Comparison of ENCODE assay signal across 20 cellular contexts in the genomic region with DNA sequence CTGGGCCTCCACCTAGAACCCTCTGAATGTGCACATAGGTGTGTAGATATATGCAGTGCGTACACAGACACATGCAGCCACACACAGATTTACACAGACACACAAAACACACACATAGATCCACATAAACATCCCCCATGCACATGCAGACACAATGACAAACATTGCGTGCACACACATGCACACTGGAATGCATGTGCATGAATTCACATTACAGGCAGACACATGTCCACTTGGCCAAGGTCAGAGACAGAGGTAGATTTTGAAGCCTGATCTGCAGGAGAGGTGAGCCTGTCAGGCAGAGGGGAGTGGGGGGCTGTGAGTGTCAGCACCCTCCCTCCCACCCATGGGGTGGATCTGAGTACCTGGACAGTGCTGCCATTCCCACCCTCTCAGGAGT.
DNase-seq lines count a peak whose midpoint lies in the region; ATAC-seq, FAIRE-seq and TF ChIP-seq lines count a peak whose summit lies in the region.
"Had no signal": no experiment of that assay in that cellular context is flagged by ENCODE, and none has a peak within 500 bp of the region (broad histone marks: within the 10 kb centered on the region; RNA-seq: fewer than 3 reads in every experiment).

No MANE protein-coding gene starts in this region.

- no peak overlapping the region for H3K4me3 Mint-ChIP-seq in stimulated activated memory B cell treated with anti-CD40 and anti-IgM and Interleukin-4, amounts not matched to agents 10 μg/mL and 1 μg/mL and 100 μg/mL, for 72 hours
- no peak overlapping the region for H3K4me3 Mint-ChIP-seq in naive thymus-derived CD8-positive, alpha-beta T cell
- H3K4me3 Mint-ChIP-seq: B cell; CD8-positive, alpha-beta T cell; HFFc6 had no signal

- POLR2A ChIA-PET in naive thymus-derived CD8-positive, alpha-beta T cell (lab: Charles Lee) = no interaction called here

- no peak overlapping the region for H3K9ac ChIP-seq in keratinocyte (ENCODE audit: control insufficient read depth, extremely low read depth, insufficient read depth, low read length)
- H3K9ac ChIP-seq: BLaER1 had no signal

- no peak overlapping the region for H3K27ac Mint-ChIP-seq in stimulated activated memory B cell treated with anti-CD40 and anti-IgM and Interleukin-4, amounts not matched to agents 10 μg/mL and 1 μg/mL and 100 μg/mL, for 72 hours
- no peak overlapping the region for H3K27ac Mint-ChIP-seq in naive thymus-derived CD8-positive, alpha-beta T cell
- H3K27ac Mint-ChIP-seq: B cell; CD4-positive, CD25-positive, alpha-beta regulatory T cell; CD8-positive, alpha-beta T cell; HFFc6 had no signal

- FAIRE-seq in keratinocyte (lab: Jason Lieb, UNC) = peak; percentile 81
- FAIRE-seq: G401.6, GM12892, H54 had no signal

- no peaks in the 10 kb centered on the region for H3K9me3 ChIP-seq in keratinocyte (ENCODE audit: control insufficient read depth, low read depth, low read length)
- H3K9me3 ChIP-seq: BLaER1, Caco-2, HAP-1 had no signal

- no peaks in the 10 kb centered on the region for H3K27me3 Mint-ChIP-seq in stimulated activated memory B cell treated with anti-CD40 and anti-IgM and Interleukin-4, amounts not matched to agents 10 μg/mL and 1 μg/mL and 100 μg/mL, for 72 hours
- peaks cover 0 to 44% (median 5%) of the 10 kb centered on the region in 5 donors for H3K27me3 Mint-ChIP-seq in naive thymus-derived CD8-positive, alpha-beta T cell
- H3K27me3 Mint-ChIP-seq: CD4-positive, CD25-positive, alpha-beta regulatory T cell had no signal

- no peaks in the 10 kb centered on the region for H3K4me1 Mint-ChIP-seq in stimulated activated memory B cell treated with anti-CD40 and anti-IgM and Interleukin-4, amounts not matched to agents 10 μg/mL and 1 μg/mL and 100 μg/mL, for 72 hours
- no peaks in the 10 kb centered on the region for H3K4me1 Mint-ChIP-seq in naive thymus-derived CD8-positive, alpha-beta T cell
- H3K4me1 Mint-ChIP-seq: B cell; CD4-positive, CD25-positive, alpha-beta regulatory T cell had no signal

- peaks cover 3% of the 10 kb centered on the region for H3K9me1 ChIP-seq in keratinocyte (ENCODE audit: control insufficient read depth, extremely low read depth, insufficient read depth, low read length)

- peaks cover 48% of the 10 kb centered on the region for H3K4me1 ChIP-seq in keratinocyte (ENCODE audit: control insufficient read depth, extremely low read depth, insufficient read depth, low read length)
- H3K4me1 ChIP-seq: BLaER1, Caco-2, HAP-1 had no signal

- no peaks in the 10 kb centered on the region for H3K36me3 Mint-ChIP-seq in stimulated activated memory B cell treated with anti-CD40 and anti-IgM and Interleukin-4, amounts not matched to agents 10 μg/mL and 1 μg/mL and 100 μg/mL, for 72 hours
- no peaks in the 10 kb centered on the region for H3K36me3 Mint-ChIP-seq in naive thymus-derived CD8-positive, alpha-beta T cell
- H3K36me3 Mint-ChIP-seq: CD4-positive, CD25-positive, alpha-beta regulatory T cell; CD8-positive, alpha-beta T cell had no signal

- ATAC-seq in stimulated activated memory B cell treated with anti-CD40 and anti-IgM and Interleukin-4, amounts not matched to agents 10 μg/mL and 1 μg/mL and 100 μg/mL, for 72 hours = peak; percentile 37
- ATAC-seq in naive thymus-derived CD8-positive, alpha-beta T cell = no peak
- ATAC-seq: CD8-positive, alpha-beta T cell had no signal

- no peak overlapping the region for H2AFZ ChIP-seq in keratinocyte (ENCODE audit: control insufficient read depth, low read length)

- H4K20me1 ChIP-seq in keratinocyte (ENCODE audit: control insufficient read depth, extremely low read depth, insufficient read depth, low read length) = no peaks in the 10 kb centered on the region
- H4K20me1 ChIP-seq: BLaER1 had no signal

- peak overlapping the region; percentile 6 for H3K4me2 ChIP-seq in keratinocyte (ENCODE audit: control insufficient read depth, extremely low read depth, insufficient read depth, low read depth, low read length)
- H3K4me2 ChIP-seq: BLaER1 had no signal

- peaks cover 2% of the 10 kb centered on the region for H3K9me3 Mint-ChIP-seq in stimulated activated memory B cell treated with anti-CD40 and anti-IgM and Interleukin-4, amounts not matched to agents 10 μg/mL and 1 μg/mL and 100 μg/mL, for 72 hours
- H3K9me3 Mint-ChIP-seq in naive thymus-derived CD8-positive, alpha-beta T cell = peaks cover 0 to 4% (median 0%) of the 10 kb centered on the region in 9 donors
- H3K9me3 Mint-ChIP-seq: CD8-positive, alpha-beta T cell had no signal

- no peak overlapping the region for H3K4me3 ChIP-seq in coronary artery
- H3K4me3 ChIP-seq in keratinocyte (ENCODE audit: control insufficient read depth in 2 of 3, extremely low read depth in 1 of 3, insufficient read depth in 2 of 3, low read depth in 1 of 3, low read length in 3 of 3) = no peak overlapping the region
- H3K4me3 ChIP-seq: BLaER1, HAP-1 had no signal

- H3K27ac ChIP-seq in coronary artery (no peak overlapping the region), keratinocyte (ENCODE audit: control insufficient read depth, insufficient read depth, low read length) (no peak overlapping the region)
- H3K27ac ChIP-seq: BLaER1, C4-2B had no signal

- H3K27me3 ChIP-seq in keratinocyte (ENCODE audit: control insufficient read depth, extremely low read depth, insufficient read depth, low read length) = no peaks in the 10 kb centered on the region
- H3K27me3 ChIP-seq: BLaER1 had no signal

- peak; percentile 61 for DNase-seq in coronary artery (ENCODE audit: low spot score)
- DNase-seq in keratinocyte (ENCODE audit: low read depth, low spot score) = peak; percentile 45
- no peak for DNase-seq in Ammon's horn (ENCODE audit: low spot score)
- no peak for DNase-seq in NCI-H2107 treated with DMSO at 0.1 percent for 48 hours (lab: John Stamatoyannopoulos, UW; ENCODE audit: unreplicated experiment)
- DNase-seq in naive thymus-derived CD8-positive, alpha-beta T cell = no peak
- DNase-seq: Caco-2; CD4-positive, CD25-positive, alpha-beta regulatory T cell; CD8-positive, alpha-beta T cell; DMS153; DND-41; GOT3; HFFc6 had no signal

- dilution Hi-C loops in keratinocyte (cut with MboI; ENCODE audit: extremely low pct_ligation_motif_present, low sequenced_read_pairs) = no loop called here

- H3K36me3 ChIP-seq in keratinocyte (ENCODE audit: control insufficient read depth in 2 of 2, extremely low read depth in 1 of 2, insufficient read depth in 2 of 2, low read length in 2 of 2) = no peaks in the 10 kb centered on the region
- H3K36me3 ChIP-seq: BLaER1, HAP-1 had no signal

- H3K79me2 ChIP-seq in keratinocyte (ENCODE audit: control insufficient read depth, insufficient read depth, low read length) = no peaks in the 10 kb centered on the region

- TF ChIP-seq CTCF in coronary artery (IDR thresholded peaks at IDR 0.05) (no peak), keratinocyte (optimal IDR thresholded peaks at IDR 0.05 in 1 of 3, IDR thresholded peaks at IDR 0.05 in 1 of 3, conservative IDR thresholded peaks at IDR 0.05 in 1 of 3; ENCODE audit: extremely low read depth in 1 of 3, insufficient read depth in 2 of 3, low read length in 3 of 3) (no peak)

Comparison
In these comparisons a context has a peak if more than half of its experiments do, and no peak if none do; other contexts are left out.
1. DNase-seq: peak in coronary artery (single experiment) and keratinocyte (single experiment); none in Ammon's horn (single experiment), NCI-H2107 treated with DMSO at 0.1 percent for 48 hours (single experiment) and naive thymus-derived CD8-positive, alpha-beta T cell (0 of 10).